Comparison of ENCODE assay signal across 30 cellular contexts in the genomic region with DNA sequence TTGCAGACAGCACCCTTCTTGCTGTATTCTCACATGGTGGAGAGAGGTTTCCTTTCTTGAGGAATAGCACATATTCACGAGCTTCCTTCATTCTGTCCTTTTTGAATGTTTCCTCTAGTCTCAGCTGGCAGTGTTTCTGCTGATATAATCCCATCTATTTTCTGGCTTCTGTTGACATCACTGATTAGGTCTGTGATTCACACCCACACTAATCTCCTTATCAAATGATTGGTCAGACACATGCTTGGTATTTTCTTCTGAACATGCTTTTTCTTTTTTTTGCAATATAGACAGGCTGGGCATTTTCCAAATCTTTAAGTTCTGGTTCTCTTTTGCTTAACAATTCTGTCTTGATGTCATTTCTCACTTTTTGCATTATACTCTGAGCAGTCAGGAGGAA.
DNase-seq lines count a peak whose midpoint lies in the region; FAIRE-seq and TF ChIP-seq lines count a peak whose summit lies in the region.
"Had no signal": no experiment of that assay in that cellular context is flagged by ENCODE, and none has a peak within 500 bp of the region (broad histone marks: within the 10 kb centered on the region; RNA-seq: fewer than 3 reads in every experiment).

No MANE protein-coding gene starts in this region.

- H3K9ac ChIP-seq in trophoblast cell (ENCODE audit: low read length), result no peak overlapping the region
- H3K9ac ChIP-seq: BLaER1 treated with 17β-estradiol and CSF1 and Interleukin-3, amounts not matched to agents 10 nM and 100 nM; neural progenitor cell had no signal

- TF ChIP-seq CTCF in bronchial epithelial cell (IDR thresholded peaks at IDR 0.05; ENCODE audit: insufficient read depth, low read length, severe bottlenecking), result no peak
- no peak for TF ChIP-seq CTCF in osteocyte (IDR thresholded peaks at IDR 0.05)

- H3K27me3 ChIP-seq in bronchial epithelial cell (ENCODE audit: control insufficient read depth, insufficient read depth, low read length), result no peaks in the 10 kb centered on the region
- H3K27me3 ChIP-seq in trophoblast cell (ENCODE audit: insufficient read depth, low read length), result no peaks in the 10 kb centered on the region
- H3K27me3 ChIP-seq in small intestine (ENCODE audit: control insufficient read depth in 2 of 2, insufficient read depth in 2 of 2, low read length in 2 of 2), result no peaks in the 10 kb centered on the region
- H3K27me3 ChIP-seq: BLaER1 treated with 17β-estradiol and CSF1 and Interleukin-3, amounts not matched to agents 10 nM and 100 nM; gastrocnemius medialis; MG63; neural progenitor cell; right lobe of liver; stomach; thyroid gland had no signal

- H3K23ac ChIP-seq in trophoblast cell (ENCODE audit: low read length), result no peak overlapping the region

- H3K27ac ChIP-seq in trophoblast cell (ENCODE audit: low read depth, low read length), result no peak overlapping the region
- H3K27ac ChIP-seq in small intestine (ENCODE audit: low read depth in 1 of 2, low read length in 1 of 2), result no peak overlapping the region
- H3K27ac ChIP-seq: BLaER1 treated with 17β-estradiol and CSF1 and Interleukin-3, amounts not matched to agents 10 nM and 100 nM; gastrocnemius medialis; neural progenitor cell; right lobe of liver; thyroid gland had no signal

- H2BK12ac ChIP-seq in trophoblast cell (ENCODE audit: low read length), result no peak overlapping the region

- H3K36me3 ChIP-seq in bronchial epithelial cell (ENCODE audit: control insufficient read depth, insufficient read depth, low read length), result no peaks in the 10 kb centered on the region
- H3K36me3 ChIP-seq in trophoblast cell (ENCODE audit: control insufficient read depth in 1 of 2, insufficient read depth in 2 of 2, low read length in 2 of 2), result no peaks in the 10 kb centered on the region
- H3K36me3 ChIP-seq in small intestine (ENCODE audit: control insufficient read depth in 2 of 2, insufficient read depth in 2 of 2, low read length in 2 of 2), result no peaks in the 10 kb centered on the region
- H3K36me3 ChIP-seq: gastrocnemius medialis, MG63, neural progenitor cell, right lobe of liver, stomach, thyroid gland had no signal

- no peak overlapping the region for H3K4me2 ChIP-seq in trophoblast cell (ENCODE audit: low read length)
- H3K4me2 ChIP-seq: BLaER1 treated with 17β-estradiol and CSF1 and Interleukin-3, amounts not matched to agents 10 nM and 100 nM; neural progenitor cell had no signal

- no peak overlapping the region for H4K91ac ChIP-seq in trophoblast cell (ENCODE audit: low read depth, low read length)

- no peaks in the 10 kb centered on the region for H3K9me3 Mint-ChIP-seq in osteocyte (ENCODE audit: unreplicated experiment)
- H3K9me3 Mint-ChIP-seq: memory B cell had no signal

- H3K4me1 Mint-ChIP-seq in osteocyte (ENCODE audit: unreplicated experiment), result peaks cover 16% of the 10 kb centered on the region
- H3K4me1 Mint-ChIP-seq: activated B cell treated with CpG ODN at 0.5 μM for 24 hours, neural progenitor cell had no signal

- no peak overlapping the region for H2BK120ac ChIP-seq in trophoblast cell (ENCODE audit: insufficient read depth, low read length, poor library complexity)

- no CpG with 5 or more reads among the region's 1 CpG for WGBS in trophoblast cell (ENCODE audit: extremely low coverage, insufficient coverage, insufficient read length)
- 29 to 51% (median 33%) methylated on average over 1 of the region's 1 CpG for WGBS in small intestine, 3 donors

- H3K9me3 ChIP-seq in trophoblast cell (ENCODE audit: insufficient read depth, low read depth, low read length), result peaks cover 2% of the 10 kb centered on the region
- no peaks in the 10 kb centered on the region for H3K9me3 ChIP-seq in small intestine (ENCODE audit: control insufficient read depth, low read depth)
- H3K9me3 ChIP-seq: gastrocnemius medialis, MG63, right lobe of liver, thyroid gland had no signal

- no peak overlapping the region for H2AFZ ChIP-seq in trophoblast cell (ENCODE audit: insufficient read depth, low read length, poor library complexity)
- H2AFZ ChIP-seq: neural progenitor cell had no signal

- no peak overlapping the region for H4K12ac ChIP-seq in trophoblast cell (ENCODE audit: low read depth, low read length)

- H3K79me1 ChIP-seq in trophoblast cell (ENCODE audit: low read length), result no peaks in the 10 kb centered on the region

- no peak for FAIRE-seq in bronchial epithelial cell (lab: Jason Lieb, UNC)
- no peak for FAIRE-seq in small intestine (lab: Jason Lieb, UNC)
- FAIRE-seq: GM19239, K562 had no signal

- H3K4ac ChIP-seq in trophoblast cell (ENCODE audit: low read depth, low read length), result no peak overlapping the region

- no peak overlapping the region for H4K8ac ChIP-seq in trophoblast cell (ENCODE audit: low read depth, low read length)

- peak; percentile 4 for DNase-seq in Daoy (ENCODE audit: low read depth)
- peak; percentile 67 for DNase-seq in NCI-H226
- peak; percentile 47 for DNase-seq in bronchial epithelial cell (ENCODE audit: low read depth)
- DNase-seq in trophoblast cell, result peak; percentile 8 to 50
- no peak for DNase-seq in small intestine
- DNase-seq in NAMALWA (ENCODE audit: low spot score), result no peak
- no peak for DNase-seq in osteocyte (ENCODE audit: extremely low spot score, unreplicated experiment)
- DNase-seq: activated B cell treated with CpG ODN at 0.5 μM for 24 hours; activated CD4-positive, alpha-beta T cell treated with anti-CD3 and anti-CD28 coated beads, Interleukin-2, amount 50 U/mL, for 48 hours; activated CD8-positive, alpha-beta memory T cell treated with anti-CD3 and anti-CD28 coated beads, Interleukin-2, amount 50 U/mL, for 4 hours; aorta; central memory CD4-positive, alpha-beta T cell; COR-L47; gastrocnemius medialis; NCI-H1417; NCI-H2029 treated with DMSO at 0.1 percent for 48 hours; NCI-H2227 treated with DMSO at 0.1 percent for 48 hours; NCI-H748 treated with DMSO at 0.1 percent for 48 hours; right lobe of liver; stimulated activated CD4-positive, alpha-beta T cell treated with anti-CD3 and anti-CD28 coated beads, Interleukin-15, amount 100 ng/mL, for 24 hours; stomach; thyroid gland had no signal

- H3K36me3 Mint-ChIP-seq in osteocyte (ENCODE audit: unreplicated experiment), result no peaks in the 10 kb centered on the region
- H3K36me3 Mint-ChIP-seq: memory B cell, neural progenitor cell had no signal

- no peaks in the 10 kb centered on the region for H3K27me3 Mint-ChIP-seq in osteocyte (ENCODE audit: unreplicated experiment)
- H3K27me3 Mint-ChIP-seq: activated B cell treated with CpG ODN at 0.5 μM for 24 hours; dendritic cell treated with granulocyte-macrophage colony-stimulating factor and Interleukin-4, amounts not matched to agents 40 ng/mL and 50 ng/mL, for 4 days; memory B cell had no signal

- H3K27ac Mint-ChIP-seq in osteocyte (ENCODE audit: unreplicated experiment), result no peak overlapping the region
- H3K27ac Mint-ChIP-seq: activated B cell treated with CpG ODN at 0.5 μM for 24 hours; activated naive CD4-positive, alpha-beta T cell treated with anti-CD3 and anti-CD28 coated beads, Interleukin-2, amount 50 U/mL, for 72 hours; dendritic cell treated with granulocyte-macrophage colony-stimulating factor and Interleukin-4, amounts not matched to agents 40 ng/mL and 50 ng/mL, for 4 days; memory B cell; neural progenitor cell had no signal

- H3K18ac ChIP-seq in trophoblast cell (ENCODE audit: low read length), result no peak overlapping the region

- H2BK5ac ChIP-seq in trophoblast cell (ENCODE audit: low read depth, low read length, poor library complexity), result no peak overlapping the region

- peaks cover 0 to 2% of the 10 kb centered on the region in 2 experiments for H3K4me1 ChIP-seq in trophoblast cell (ENCODE audit: control insufficient read depth in 1 of 2, insufficient read depth in 2 of 2, low read length in 2 of 2)
- no peaks in the 10 kb centered on the region for H3K4me1 ChIP-seq in small intestine (ENCODE audit: control insufficient read depth in 2 of 2, insufficient read depth in 1 of 2, low read depth in 1 of 2, low read length in 1 of 2)
- H3K4me1 ChIP-seq: BLaER1 treated with 17β-estradiol and CSF1 and Interleukin-3, amounts not matched to agents 10 nM and 100 nM; gastrocnemius medialis; neural progenitor cell; right lobe of liver had no signal

- no peak overlapping the region for H2AK5ac ChIP-seq in trophoblast cell (ENCODE audit: low read length)

- H3K79me2 ChIP-seq in trophoblast cell (ENCODE audit: control insufficient read depth, insufficient read depth, low read length, poor library complexity), result no peaks in the 10 kb centered on the region

- no peak overlapping the region for H3K14ac ChIP-seq in trophoblast cell (ENCODE audit: low read length)

- H3K4me3 ChIP-seq in bronchial epithelial cell (ENCODE audit: low read depth, low read length) (no peak overlapping the region), trophoblast cell (ENCODE audit: low read depth, low read length) (no peak overlapping the region), small intestine (ENCODE audit: low read depth in 1 of 2, low read length in 2 of 2) (no peak overlapping the region)
- H3K4me3 ChIP-seq: BLaER1 treated with 17β-estradiol and CSF1 and Interleukin-3, amounts not matched to agents 10 nM and 100 nM; gastrocnemius medialis; K562; MG63; neural progenitor cell; right lobe of liver; stomach; thyroid gland had no signal

- no peak overlapping the region for H3K4me3 Mint-ChIP-seq in osteocyte (ENCODE audit: unreplicated experiment)
- H3K4me3 Mint-ChIP-seq: activated B cell treated with CpG ODN at 0.5 μM for 24 hours; dendritic cell treated with granulocyte-macrophage colony-stimulating factor and Interleukin-4, amounts not matched to agents 40 ng/mL and 50 ng/mL, for 4 days; memory B cell; neural progenitor cell had no signal

Comparison
In these comparisons a context has a peak if more than half of its experiments do, and no peak if none do; other contexts are left out.
1. DNase-seq: peak in Daoy (single experiment), NCI-H226 (single experiment), bronchial epithelial cell (single experiment) and trophoblast cell (2 of 2); none in small intestine (single experiment), NAMALWA (single experiment) and osteocyte (single experiment).